Comparison of ENCODE assay signal across 8 cellular contexts in the genomic region with DNA sequence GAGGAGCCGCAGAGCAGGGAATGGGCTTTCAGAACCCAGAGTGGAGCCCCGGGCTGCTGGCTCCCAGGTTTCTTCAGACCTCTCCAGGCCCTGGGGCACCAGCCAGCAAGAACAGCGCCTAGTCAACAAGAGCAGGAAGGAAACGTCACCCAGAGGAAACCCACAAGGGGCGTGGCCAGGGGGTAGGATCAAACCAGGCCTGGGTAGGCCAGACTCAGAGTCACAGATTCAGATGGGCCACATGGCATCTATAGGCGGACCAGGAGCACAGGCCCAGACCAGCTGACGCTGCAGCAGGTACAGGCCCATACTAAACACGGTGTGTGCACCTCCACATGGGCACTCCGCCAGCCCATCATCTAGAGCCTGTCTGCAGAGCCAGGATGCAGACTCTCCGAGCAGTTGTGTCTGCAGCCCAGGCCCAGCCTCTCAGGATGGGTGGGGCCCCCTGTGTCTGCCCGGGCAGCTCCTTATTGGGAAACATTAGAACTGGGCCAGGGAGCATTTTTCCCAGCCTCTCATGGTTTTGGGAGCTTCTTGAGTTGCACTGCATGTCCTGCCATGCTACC. TPM values are rescaled to one million over a fixed set of nuclear protein-coding genes. Genes with fewer than 3 reads are reported as not detected.
DNase-seq lines count a peak whose midpoint lies in the region; ATAC-seq and TF ChIP-seq lines count a peak whose summit lies in the region.

NLRP1 (minus strand) TSS at position 127 of the 569 bp plus-strand sequence. CDS start 552 bp downstream, outside the sequence.

- H3K27ac ChIP-seq in breast epithelium = peak within 1 kb of the TSS; percentile 84 to 95
- H3K27ac ChIP-seq in layer of hippocampus (ENCODE audit: low read depth, low read length) = peak within 1 kb of the TSS; percentile 67

- H3K4me1 ChIP-seq in ES-I3 (ENCODE audit: insufficient read depth, low read length) (peaks cover 12% of the 10 kb centered on the region), breast epithelium (peaks cover 0 to 6% of the 10 kb centered on the region in 2 donors)

- no peaks in the 10 kb centered on the region for H3K9me3 ChIP-seq in ES-I3 (ENCODE audit: control insufficient read depth, insufficient read depth, low read length)
- no peaks in the 10 kb centered on the region for H3K9me3 ChIP-seq in breast epithelium

- DNase-seq in LoVo (ENCODE audit: low spot score) (peak; percentile 7), breast epithelium (ENCODE audit: low spot score in 2 of 2) (peak; percentile 62 to 83), middle frontal gyrus (ENCODE audit: extremely low spot score, low spot score) (no peak)
- peak; percentile 94 to 95 for DNase-seq in stimulated activated CD4-positive, alpha-beta T cell treated with anti-CD3 and anti-CD28 coated beads, Interleukin-2, amount 100 ng/mL, for 24 hours

- H3K36me3 ChIP-seq in ES-I3 (ENCODE audit: insufficient read depth, low read length) = no peaks in the 10 kb centered on the region
- H3K36me3 ChIP-seq in breast epithelium = no peaks in the 10 kb centered on the region

- TF ChIP-seq CTCF in WI38 (IDR thresholded peaks at IDR 0.05; ENCODE audit: low read depth, low read length) (no peak), breast epithelium (IDR thresholded peaks at IDR 0.05) (no peak)

- H3K27me3 ChIP-seq in breast epithelium (no peaks in the 10 kb centered on the region), layer of hippocampus (ENCODE audit: control insufficient read depth, insufficient read depth, low read length) (no peaks in the 10 kb centered on the region)

- 0 out of 2 replicates have a peak within 1 kb of the TSS, but pooled peaks have one; percentile 4 for H3K9ac ChIP-seq in ES-I3 (ENCODE audit: low read depth, low read length)

- H3K4me3 ChIP-seq in WI38 (ENCODE audit: low read depth, low read length) = peak within 1 kb of the TSS; percentile 65
- peak within 1 kb of the TSS; percentile 54 to 66 (median 56) for H3K4me3 ChIP-seq in breast epithelium

- ATAC-seq in GM21723 (IDR thresholded peaks at IDR 0.05; ENCODE audit: unreplicated experiment) = peak; percentile 95

- TF ChIP-seq POLR2A in breast epithelium (IDR thresholded peaks at IDR 0.05) = no peak

- intact Hi-C loops in breast epithelium (cut with DNase I; ENCODE audit: low total_unique reads) = no loop called here

RNA-seq across cellular contexts. Expression of gene NLRP1, which starts in this region (rescaled TPM):
- total RNA-seq in breast epithelium = 10 to 100 TPM; 27.4 to 35.1 (median 29.6) TPM
